ENCODE assay signal across 9 cellular contexts in the genomic region with DNA sequence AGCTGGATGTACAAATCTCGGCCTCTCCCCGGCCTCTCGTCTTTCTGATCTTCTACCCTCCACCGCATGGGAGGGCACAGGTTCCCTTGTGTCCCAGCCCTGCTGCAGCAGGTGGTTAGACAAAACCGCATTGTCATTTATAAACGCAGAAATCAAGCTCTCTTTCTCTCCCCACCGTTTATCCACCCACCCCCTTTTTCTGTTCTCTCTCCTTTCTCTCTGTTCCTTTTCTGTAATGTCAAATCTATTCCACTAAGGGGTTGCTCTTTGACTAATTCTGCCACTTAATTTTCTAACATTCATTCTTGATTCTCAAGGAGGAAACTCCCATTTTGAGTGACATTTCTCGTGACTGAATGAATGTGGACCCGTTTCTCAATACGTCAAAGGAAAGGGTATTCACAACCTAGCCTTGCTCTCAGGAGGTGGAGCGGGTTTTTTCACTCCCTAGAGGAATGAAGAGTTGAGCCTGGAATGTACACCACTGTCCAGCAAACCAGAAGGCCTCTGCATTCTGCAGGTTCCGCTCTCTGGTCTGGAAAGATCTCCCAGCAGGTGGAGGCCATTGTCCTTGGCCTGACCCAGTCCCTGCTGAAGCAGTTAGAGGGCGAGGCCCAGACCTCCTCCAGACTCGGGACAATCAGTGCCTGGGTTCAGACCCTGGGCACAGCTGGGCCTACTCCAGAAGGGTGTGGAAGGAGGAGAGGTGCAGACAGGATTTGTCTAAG.
DNase-seq lines count a peak whose midpoint lies in the region; ATAC-seq, FAIRE-seq and TF ChIP-seq lines count a peak whose summit lies in the region.
"Had no signal": no experiment of that assay in that cellular context is flagged by ENCODE, and none has a peak within 500 bp of the region (broad histone marks: within the 10 kb centered on the region; RNA-seq: fewer than 3 reads in every experiment).

No MANE protein-coding gene starts in this region.

- H3K27ac Mint-ChIP-seq in CD8-positive, alpha-beta T cell, result no peak overlapping the region
- H3K27ac Mint-ChIP-seq in stimulated activated memory B cell treated with anti-CD40 and anti-IgM and Interleukin-4, amounts not matched to agents 10 μg/mL and 1 μg/mL and 100 μg/mL, for 72 hours, result peak overlapping the region; percentile 92

- no peaks in the 10 kb centered on the region for H3K36me3 ChIP-seq in CD8-positive, alpha-beta T cell (ENCODE audit: insufficient read depth, low read length)
- H3K36me3 ChIP-seq in adrenal gland (replicated peaks in 1 of 2), result no peaks in the 10 kb centered on the region

- no peak overlapping the region for H3K4me3 ChIP-seq in CD8-positive, alpha-beta T cell (ENCODE audit: low read depth, low read length)
- H3K4me3 ChIP-seq in adrenal gland, result no peak overlapping the region

- WGBS in adrenal gland, 4 donors, result 75 to 81% (median 80%) methylated on average over 10 to 14 of the region's 14 CpGs

- no peaks in the 10 kb centered on the region for H3K9me3 ChIP-seq in CD8-positive, alpha-beta T cell (ENCODE audit: low read length)
- no peaks in the 10 kb centered on the region for H3K9me3 ChIP-seq in adrenal gland (replicated peaks in 1 of 3)

- H3K9me3 Mint-ChIP-seq in CD8-positive, alpha-beta T cell, result no peaks in the 10 kb centered on the region
- H3K9me3 Mint-ChIP-seq in stimulated activated memory B cell treated with anti-CD40 and anti-IgM and Interleukin-4, amounts not matched to agents 10 μg/mL and 1 μg/mL and 100 μg/mL, for 72 hours, result no peaks in the 10 kb centered on the region

- H3K4me1 ChIP-seq in CD8-positive, alpha-beta T cell (ENCODE audit: insufficient read depth, low read length), result peaks cover 15% of the 10 kb centered on the region
- H3K4me1 ChIP-seq in adrenal gland (replicated peaks in 1 of 2), result peaks cover 8 to 11% of the 10 kb centered on the region in 2 donors

- H3K4me3 Mint-ChIP-seq in CD8-positive, alpha-beta T cell, result peak overlapping the region; percentile 24
- H3K4me3 Mint-ChIP-seq in stimulated activated memory B cell treated with anti-CD40 and anti-IgM and Interleukin-4, amounts not matched to agents 10 μg/mL and 1 μg/mL and 100 μg/mL, for 72 hours, result peak overlapping the region; percentile 71

- CTCF ChIA-PET in CD8-positive, alpha-beta T cell (lab: Charles Lee), result interaction anchor here (1.3 to 2.3 kb wide), 3 partner anchors 19 to 25 kb away, joined by 3 to 8 read pairs (median 4); no protein-coding TSS in a partner anchor

- POLR2A ChIA-PET in CD8-positive, alpha-beta T cell (lab: Charles Lee), result interaction anchor here (0.8 kb wide), 1 partner anchor 341 kb away, joined by 3 read pairs; no protein-coding TSS in a partner anchor

- H3K27ac ChIP-seq in CD8-positive, alpha-beta T cell (ENCODE audit: low read depth, low read length), result no peak overlapping the region
- peak overlapping the region in 3 of 5 donors; percentile 43 to 62 (median 53) for H3K27ac ChIP-seq in adrenal gland

- H3K27me3 Mint-ChIP-seq in CD8-positive, alpha-beta T cell (ENCODE audit: low read depth), result no peaks in the 10 kb centered on the region
- H3K27me3 Mint-ChIP-seq in stimulated activated memory B cell treated with anti-CD40 and anti-IgM and Interleukin-4, amounts not matched to agents 10 μg/mL and 1 μg/mL and 100 μg/mL, for 72 hours, result no peaks in the 10 kb centered on the region

- no peak for TF ChIP-seq POLR2A in adrenal gland (IDR thresholded peaks at IDR 0.05)

- H3K27me3 ChIP-seq in CD8-positive, alpha-beta T cell (ENCODE audit: insufficient read depth, low read length), result no peaks in the 10 kb centered on the region
- H3K27me3 ChIP-seq in adrenal gland, result no peaks in the 10 kb centered on the region

- no peak for FAIRE-seq in D721Med (lab: Jason Lieb, UNC)

- peak; percentile 44 for ATAC-seq in CD8-positive, alpha-beta T cell
- peak; percentile 40 for ATAC-seq in GM19324 (IDR thresholded peaks at IDR 0.05; ENCODE audit: low FRiP score, unreplicated experiment)
- peak; percentile 48 for ATAC-seq in HG03280 (IDR thresholded peaks at IDR 0.05; ENCODE audit: unreplicated experiment)
- ATAC-seq in stimulated activated memory B cell treated with anti-CD40 and anti-IgM and Interleukin-4, amounts not matched to agents 10 μg/mL and 1 μg/mL and 100 μg/mL, for 72 hours, result peak; percentile 90
- ATAC-seq: HCT116 had no signal

- intact Hi-C loops in CD8-positive, alpha-beta T cell (cut with DNase I, micrococcal nuclease), result no loop called here
- intact Hi-C loops in adrenal gland (cut with DNase I), result loop anchor here (10.0 kb wide), 2 partner anchors 96 to 186 kb away; partner anchors contain the start of gene IRF2 (in 1 of the 2)

- DNase-seq in CD8-positive, alpha-beta T cell, result peak in 2 of 7 experiments; percentile 10 to 46
- DNase-seq in adrenal gland, result peak in 1 of 7 donors; percentile 35
- no peak for DNase-seq in D721Med (ENCODE audit: insufficient read length, low spot score)
- no peak for DNase-seq in HuH-7 (ENCODE audit: low spot score)
- DNase-seq in hepatic stellate cell (ENCODE audit: low spot score), result no peak

- H3K4me1 Mint-ChIP-seq in CD8-positive, alpha-beta T cell (ENCODE audit: low read depth), result peaks cover 28% of the 10 kb centered on the region
- peaks cover 51% of the 10 kb centered on the region for H3K4me1 Mint-ChIP-seq in stimulated activated memory B cell treated with anti-CD40 and anti-IgM and Interleukin-4, amounts not matched to agents 10 μg/mL and 1 μg/mL and 100 μg/mL, for 72 hours

- no peak for TF ChIP-seq CTCF in CD8-positive, alpha-beta T cell (IDR thresholded peaks at IDR 0.05)
- TF ChIP-seq CTCF in adrenal gland (IDR thresholded peaks at IDR 0.05) (no peak), D721Med (IDR thresholded peaks at IDR 0.05; ENCODE audit: insufficient read depth, missing control alignments) (no peak)

- H3K36me3 Mint-ChIP-seq in CD8-positive, alpha-beta T cell, result no peaks in the 10 kb centered on the region
- H3K36me3 Mint-ChIP-seq in stimulated activated memory B cell treated with anti-CD40 and anti-IgM and Interleukin-4, amounts not matched to agents 10 μg/mL and 1 μg/mL and 100 μg/mL, for 72 hours, result no peaks in the 10 kb centered on the region

Comparison
In these comparisons a context has a peak if more than half of its experiments do, and no peak if none do; other contexts are left out.
1. ATAC-seq: peak in every context shown above with its lines; median percentile 90 in stimulated activated memory B cell treated with anti-CD40 and anti-IgM and Interleukin-4, amounts not matched to agents 10 μg/mL and 1 μg/mL and 100 μg/mL, for 72 hours; 48 in HG03280; 44 in CD8-positive, alpha-beta T cell; 40 in GM19324.
2. intact Hi-C loops: an anchor here in adrenal gland (10.0 kb wide); none called in CD8-positive, alpha-beta T cell.